ENCODE assay signal across 22 cellular contexts in the genomic region with DNA sequence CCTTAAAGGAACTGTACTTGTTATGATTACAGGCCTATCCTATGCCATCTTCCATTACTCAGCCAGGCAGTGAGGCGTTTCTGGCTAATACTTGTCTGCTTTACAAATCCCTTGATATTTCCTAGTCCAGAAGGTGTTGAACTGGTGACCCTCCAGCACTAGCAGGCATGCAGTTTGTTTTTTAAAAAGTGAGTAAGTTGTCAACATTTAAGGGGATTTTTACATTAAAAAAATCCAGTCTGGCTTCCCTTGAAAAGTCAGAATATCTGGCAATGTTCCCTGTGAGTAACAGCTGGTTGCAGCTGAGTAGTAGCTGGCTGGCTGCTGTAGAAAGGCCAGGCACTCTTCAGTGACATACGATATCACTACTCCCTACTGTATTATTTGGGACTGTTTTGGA. TPM values are rescaled to one million over a fixed set of nuclear protein-coding genes. Genes with fewer than 3 reads are reported as not detected.
A peak's percentile ranks its signal among the peaks of the same experiment; 100 is the strongest.
DNase-seq lines count a peak whose midpoint lies in the region; ATAC-seq and TF ChIP-seq lines count a peak whose summit lies in the region.
"Had no signal": no experiment of that assay in that cellular context is flagged by ENCODE, and none has a peak within 500 bp of the region (broad histone marks: within the 10 kb centered on the region; RNA-seq: fewer than 3 reads in every experiment).

No MANE protein-coding gene starts in this region.

- no peaks in the 10 kb centered on the region for H3K9me3 ChIP-seq in heart right ventricle
- H3K9me3 ChIP-seq: uterus had no signal

- intact Hi-C loops in Right ventricle myocardium superior (cut with DNase I): no loop called here
- intact Hi-C loops in cardiac septum (cut with DNase I): no loop called here
- intact Hi-C loops in heart right ventricle (cut with DNase I): loop anchor here in 2 of 10 donors (1.0 to 10.0 kb wide), 2 partner anchors 48 to 112 kb away; no protein-coding TSS in a partner anchor
- intact Hi-C loops in dorsolateral prefrontal cortex (cut with DNase I): no loop called here

- no peak overlapping the region for H3K4me3 ChIP-seq in heart right ventricle
- no peak overlapping the region for H3K4me3 ChIP-seq in dorsolateral prefrontal cortex
- H3K4me3 ChIP-seq: smooth muscle cell, uterus had no signal

- WGBS in heart right ventricle, 2 donors: 40 to 48% methylated on average over 2 of the region's 2 CpGs

- no peak overlapping the region for H3K27ac ChIP-seq in heart right ventricle
- H3K27ac ChIP-seq in dorsolateral prefrontal cortex: no peak overlapping the region
- H3K27ac ChIP-seq: brain microvascular endothelial cell, foreskin keratinocyte, uterus had no signal

- H3K27me3 ChIP-seq in heart right ventricle (peaks cover 0 to 9% (median 0%) of the 10 kb centered on the region in 7 donors), dorsolateral prefrontal cortex (peaks cover 0 to 9% (median 0%) of the 10 kb centered on the region in 45 donors)
- H3K27me3 ChIP-seq: brain microvascular endothelial cell, foreskin keratinocyte, uterus had no signal

- peak; percentile 85 for ATAC-seq in Right ventricle myocardium superior (ENCODE audit: poor library complexity)
- ATAC-seq in heart right ventricle: peak in 7 of 8 donors; percentile 55 to 81 (median 61)
- ATAC-seq in HG02610 (IDR thresholded peaks at IDR 0.05; ENCODE audit: unreplicated experiment): no peak
- no peak for ATAC-seq in GM19397 (IDR thresholded peaks at IDR 0.05; ENCODE audit: unreplicated experiment)
- ATAC-seq: foreskin keratinocyte had no signal

- H3K4me1 ChIP-seq in heart right ventricle: peaks cover 0 to 8% (median 0%) of the 10 kb centered on the region in 9 donors
- H3K4me1 ChIP-seq: foreskin keratinocyte, uterus had no signal

- peak; percentile 35 for DNase-seq in Right ventricle myocardium superior
- DNase-seq in cardiac septum (ENCODE audit: low spot score): no peak
- DNase-seq in NCI-H524 (lab: John Stamatoyannopoulos, UW): peak; percentile 63 to 82
- DNase-seq in heart right ventricle: peak in 1 of 2 donors; percentile 36
- DNase-seq in activated CD4-positive, CD25-positive, alpha-beta regulatory T cell treated with anti-CD3 and anti-CD28 coated beads, Interleukin-2, amount 50 U/mL, for 72 hours: no peak
- DNase-seq in dorsolateral prefrontal cortex: no peak
- DNase-seq: activated CD4-positive, alpha-beta T cell treated with anti-CD3 and anti-CD28 coated beads for 48 hours; activated CD8-positive, alpha-beta memory T cell treated with anti-CD3 and anti-CD28 coated beads, Interleukin-2, amount 50 U/mL, for 48 hours; activated effector memory CD4-positive, alpha-beta T cell treated with anti-CD3 and anti-CD28 coated beads, Interleukin-2, amount 50 U/mL, for 16 hours; brain microvascular endothelial cell; cortex of kidney; DMS153; foreskin keratinocyte; kidney glomerular epithelial cell; NCI-H2227 treated with DMSO at 0.1 percent for 48 hours; RPMI8226; stimulated activated CD4-positive, alpha-beta T cell treated with anti-CD3 and anti-CD28 coated beads, Interleukin-4, amount 100 ng/mL, for 1 hour; SW 1271; uterus had no signal

- no peaks in the 10 kb centered on the region for H3K36me3 ChIP-seq in heart right ventricle
- H3K36me3 ChIP-seq: brain microvascular endothelial cell, uterus had no signal

- TF ChIP-seq CTCF in heart right ventricle (IDR thresholded peaks at IDR 0.05): no peak
- TF ChIP-seq CTCF in dorsolateral prefrontal cortex (IDR thresholded peaks at IDR 0.05 in 54 of 56, conservative IDR thresholded peaks at IDR 0.05 in 2 of 56; ENCODE audit: low read depth in 1 of 56, partially characterized antibody in 56 of 56): no peak

RNA-seq across cellular contexts. Expression of a gene that starts 21.8 kb away (rescaled TPM):
- 0.81 TPM for total RNA-seq in Right ventricle myocardium superior
- 0.11 TPM for total RNA-seq in cardiac septum
- total RNA-seq in heart right ventricle: 1 to 10 TPM in 1 of 10 donors, under 1 TPM in 9; 0.07 to 1.4 (median 0.38) TPM
- under 1 TPM; 0.06 to 0.29 TPM for polyA plus RNA-seq in heart right ventricle
- total RNA-seq in dorsolateral prefrontal cortex: 10 to 100 TPM in 36 of 120 experiments, 1 to 10 TPM in 84; 2.7 to 19.9 (median 8.4) TPM
- total RNA-seq: foreskin keratinocyte, smooth muscle cell had no signal
- polyA plus RNA-seq: foreskin keratinocyte had no signal

Comparison
In these comparisons a context has a peak if more than half of its experiments do, and no peak if none do; other contexts are left out.
1. DNase-seq: peak in Right ventricle myocardium superior (single experiment) and NCI-H524 (2 of 2); none in cardiac septum (single experiment), activated CD4-positive, CD25-positive, alpha-beta regulatory T cell treated with anti-CD3 and anti-CD28 coated beads, Interleukin-2, amount 50 U/mL, for 72 hours (single experiment) and dorsolateral prefrontal cortex (0 of 10).
2. ATAC-seq: peak in Right ventricle myocardium superior (single experiment) and heart right ventricle (7 of 8); none in HG02610 (single experiment) and GM19397 (single experiment).